Comparison of ENCODE assay signal across 8 cellular contexts in the genomic region with DNA sequence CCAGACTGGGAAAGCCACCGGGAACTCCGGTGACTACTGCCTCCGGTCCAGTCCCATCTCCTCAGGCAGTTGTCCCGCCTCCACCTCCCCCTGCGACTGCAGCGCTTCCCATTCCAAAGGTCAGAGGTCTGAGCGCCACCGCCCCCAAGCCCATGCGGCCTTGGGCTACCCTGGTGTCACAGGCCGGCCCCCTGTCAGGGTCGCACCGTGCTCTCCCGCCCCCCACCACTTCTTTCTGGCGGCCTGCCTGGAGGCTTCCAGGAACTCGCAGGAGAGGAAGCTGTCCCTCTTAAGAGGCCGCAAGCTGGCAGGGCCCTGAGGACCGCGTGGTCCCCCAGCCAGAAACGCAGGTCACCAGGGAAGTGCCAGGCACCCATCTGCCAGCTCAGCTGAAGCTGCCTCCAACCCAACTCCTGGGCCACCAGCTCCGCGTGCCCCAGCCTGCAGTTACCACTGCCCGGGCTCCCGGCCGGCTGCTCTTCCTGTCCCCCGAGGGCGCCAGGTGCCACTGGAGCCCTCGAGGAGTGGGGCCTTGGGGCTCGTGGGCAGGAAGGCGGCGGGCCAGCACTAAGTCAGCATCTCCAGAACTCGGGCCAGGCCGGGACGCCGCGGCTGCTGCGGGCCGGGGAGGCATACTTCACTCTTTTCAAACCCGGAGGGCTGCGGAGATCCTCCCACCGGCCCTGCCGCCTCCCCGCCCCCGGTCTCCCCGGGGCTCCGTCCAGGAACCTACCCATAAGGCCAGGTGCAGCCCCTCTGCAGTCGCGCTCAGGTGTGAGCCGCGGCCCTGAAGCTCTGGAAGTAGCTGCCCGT.
A peak's percentile ranks its signal among the peaks of the same experiment; 100 is the strongest.
DNase-seq lines count a peak whose midpoint lies in the region; ATAC-seq and TF ChIP-seq lines count a peak whose summit lies in the region.

No MANE protein-coding gene starts in this region.

- no peaks in the 10 kb centered on the region for H3K9me3 ChIP-seq in CD8-positive, alpha-beta T cell (ENCODE audit: low read length)
- H3K9me3 ChIP-seq in heart left ventricle (no peaks in the 10 kb centered on the region), parathyroid adenoma (ENCODE audit: control insufficient read depth, low read length) (no peaks in the 10 kb centered on the region)

- DNase-seq in CD8-positive, alpha-beta T cell = peak in 4 of 7 experiments; percentile 12 to 73 (median 51)
- DNase-seq in NCI-H526 (lab: John Stamatoyannopoulos, UW) = peak; percentile 35 to 83
- peak; percentile 59 to 78 (median 65) for DNase-seq in heart left ventricle
- no peak for DNase-seq in GF-D8 (lab: John Stamatoyannopoulos, UW)

- H3K9me3 Mint-ChIP-seq in CD8-positive, alpha-beta T cell = no peaks in the 10 kb centered on the region
- no peaks in the 10 kb centered on the region for H3K9me3 Mint-ChIP-seq in activated naive CD4-positive, alpha-beta T cell treated with anti-CD3 and anti-CD28 coated beads, Interleukin-2, amount 50 U/mL, for 24 hours

- H3K9ac ChIP-seq in parathyroid adenoma = no peak overlapping the region

- ATAC-seq in CD8-positive, alpha-beta T cell = peak; percentile 53
- ATAC-seq in GM21528 (IDR thresholded peaks at IDR 0.05; ENCODE audit: low FRiP score, unreplicated experiment) (peak; percentile 50), heart left ventricle (peak; percentile 52 to 69 (median 59)), HG03469 (IDR thresholded peaks at IDR 0.05; ENCODE audit: unreplicated experiment) (no peak)

- intact Hi-C loops in CD8-positive, alpha-beta T cell (cut with DNase I, micrococcal nuclease) = loop anchor here (1.0 to 5.0 kb wide), 6 partner anchors 22 to 271 kb away; no protein-coding TSS in a partner anchor
- intact Hi-C loops in heart left ventricle (cut with DNase I) = loop anchor here in 1 of 10 donors (10.0 kb wide), 1 partner anchor 273 kb away; no protein-coding TSS in a partner anchor

- peak overlapping the region; percentile 82 for H3K4me3 Mint-ChIP-seq in CD8-positive, alpha-beta T cell
- H3K4me3 Mint-ChIP-seq in activated naive CD4-positive, alpha-beta T cell treated with anti-CD3 and anti-CD28 coated beads, Interleukin-2, amount 50 U/mL, for 24 hours = peak overlapping the region; percentile 87

- H3K36me3 ChIP-seq in CD8-positive, alpha-beta T cell (ENCODE audit: insufficient read depth, low read length) = peaks cover 30% of the 10 kb centered on the region
- H3K36me3 ChIP-seq in heart left ventricle (peaks cover 0 to 48% (median 22%) of the 10 kb centered on the region in 9 donors), parathyroid adenoma (ENCODE audit: control insufficient read depth, insufficient read depth, low read length) (no peaks in the 10 kb centered on the region)

- whole genome bisulfite sequencing in heart left ventricle, 4 donors = 2 to 12% (median 3%) methylated on average over 18 to 50 of the region's 50 CpGs

- TF ChIP-seq CTCF in CD8-positive, alpha-beta T cell (IDR thresholded peaks at IDR 0.05) = no peak
- TF ChIP-seq CTCF in heart left ventricle (IDR thresholded peaks at IDR 0.05) (no peak), parathyroid adenoma (IDR thresholded peaks at IDR 0.05) (no peak)

- POLR2A ChIA-PET in CD8-positive, alpha-beta T cell (lab: Charles Lee) = interaction anchor here (0.9 to 4.1 kb wide), 12 partner anchors 12 to 95 kb away, joined by 3 to 35 read pairs (median 6); no protein-coding TSS in a partner anchor

- H3K27me3 Mint-ChIP-seq in CD8-positive, alpha-beta T cell (ENCODE audit: low read depth) = no peaks in the 10 kb centered on the region
- H3K27me3 Mint-ChIP-seq in activated naive CD4-positive, alpha-beta T cell treated with anti-CD3 and anti-CD28 coated beads, Interleukin-2, amount 50 U/mL, for 24 hours = no peaks in the 10 kb centered on the region

- peak overlapping the region; percentile 76 for H3K4me2 ChIP-seq in parathyroid adenoma (ENCODE audit: low read length)

- peak overlapping the region; percentile 52 for H3K27ac ChIP-seq in CD8-positive, alpha-beta T cell (ENCODE audit: low read depth, low read length)
- H3K27ac ChIP-seq in heart left ventricle = peak overlapping the region in 11 of 12 donors; percentile 66 to 91 (median 84)
- H3K27ac ChIP-seq in parathyroid adenoma = no peak overlapping the region

- H3K27me3 ChIP-seq in CD8-positive, alpha-beta T cell (ENCODE audit: insufficient read depth, low read length) = no peaks in the 10 kb centered on the region
- H3K27me3 ChIP-seq in heart left ventricle = no peaks in the 10 kb centered on the region
- no peaks in the 10 kb centered on the region for H3K27me3 ChIP-seq in parathyroid adenoma (ENCODE audit: control insufficient read depth, insufficient read depth, low read length)

- peaks cover 30% of the 10 kb centered on the region for H3K4me1 ChIP-seq in CD8-positive, alpha-beta T cell (ENCODE audit: insufficient read depth, low read length)
- H3K4me1 ChIP-seq in heart left ventricle (peaks cover 0 to 29% (median 20%) of the 10 kb centered on the region in 12 donors), parathyroid adenoma (peaks cover under 1% of the 10 kb centered on the region)

- peaks cover 35% of the 10 kb centered on the region for H3K4me1 Mint-ChIP-seq in CD8-positive, alpha-beta T cell (ENCODE audit: low read depth)
- peaks cover 36% of the 10 kb centered on the region for H3K4me1 Mint-ChIP-seq in activated naive CD4-positive, alpha-beta T cell treated with anti-CD3 and anti-CD28 coated beads, Interleukin-2, amount 50 U/mL, for 24 hours

- H3K79me2 ChIP-seq in parathyroid adenoma = no peaks in the 10 kb centered on the region

- CTCF ChIA-PET in CD8-positive, alpha-beta T cell (lab: Charles Lee) = interaction anchor here (0.8 to 2.5 kb wide), 6 partner anchors 9 to 111 kb away, joined by 3 to 8 read pairs (median 6); no protein-coding TSS in a partner anchor

- TF ChIP-seq POLR2A in heart left ventricle (IDR thresholded peaks at IDR 0.05) = peak in 1 of 2 donors; percentile 8

- peaks cover 61% of the 10 kb centered on the region for H3K36me3 Mint-ChIP-seq in CD8-positive, alpha-beta T cell
- H3K36me3 Mint-ChIP-seq in activated naive CD4-positive, alpha-beta T cell treated with anti-CD3 and anti-CD28 coated beads, Interleukin-2, amount 50 U/mL, for 24 hours = peaks cover 5% of the 10 kb centered on the region

- peak overlapping the region; percentile 75 for H2AFZ ChIP-seq in parathyroid adenoma

- peak overlapping the region; percentile 86 for H3K4me3 ChIP-seq in CD8-positive, alpha-beta T cell (ENCODE audit: low read depth, low read length)
- H3K4me3 ChIP-seq in heart left ventricle (peak overlapping the region; percentile 38 to 74 (median 61)), parathyroid adenoma (ENCODE audit: low read depth, low read length) (peak overlapping the region; percentile 35)

- peak overlapping the region; percentile 89 for H3K27ac Mint-ChIP-seq in CD8-positive, alpha-beta T cell
- H3K27ac Mint-ChIP-seq in activated naive CD4-positive, alpha-beta T cell treated with anti-CD3 and anti-CD28 coated beads, Interleukin-2, amount 50 U/mL, for 24 hours = peak overlapping the region; percentile 92

Comparison
In these comparisons a context has a peak if more than half of its experiments do, and no peak if none do; other contexts are left out.
1. H3K4me3 ChIP-seq: peak in every context shown above with its lines; median percentile 86 in CD8-positive, alpha-beta T cell; 61 in heart left ventricle; 35 in parathyroid adenoma.